8 cellular contexts compared by ENCODE assay signal in genomic region chr3:100400424-100400781, GRCh38. TPM values are rescaled to one million over a fixed set of nuclear protein-coding genes. Genes with fewer than 3 reads are reported as not detected.
DNase-seq lines count a peak whose midpoint lies in the region; ATAC-seq and TF ChIP-seq lines count a peak whose summit lies in the region.

No MANE protein-coding gene starts in this region.

- 2% methylated on average over 14 of the region's 22 CpGs for WGBS in mammary epithelial cell (ENCODE audit: low coverage, missing lambda C conversion rate)

- dilution Hi-C loops in mammary epithelial cell (cut with HindIII; ENCODE audit: low sequenced_read_pairs) = no loop called here

- DNase-seq in NOMO-1 treated with DMSO at 0.1 percent for 48 hours (lab: John Stamatoyannopoulos, UW; ENCODE audit: unreplicated experiment) = peak; percentile 18
- DNase-seq in NOMO-1 treated with dmso at 0.1 percent for 144 hours (lab: John Stamatoyannopoulos, UW; ENCODE audit: unreplicated experiment) = no peak
- peak; percentile 11 for DNase-seq in T follicular helper cell (ENCODE audit: low read depth)
- peak; percentile 26 for DNase-seq in mammary epithelial cell
- DNase-seq in left lobe of liver (ENCODE audit: low spot score) = no peak
- DNase-seq in stimulated activated CD8-positive, alpha-beta memory T cell treated with anti-CD3 and anti-CD28 coated beads, Interleukin-12 subunit alpha, Interleukin-12 subunit beta, amount 100 ng/mL, for 4 hours (ENCODE audit: low read depth) = peak; percentile 4
- DNase-seq in retina = no peak

- no peaks in the 10 kb centered on the region for H3K9me3 ChIP-seq in mammary epithelial cell (replicated peaks; ENCODE audit: insufficient read depth, low read length)

- no peaks in the 10 kb centered on the region for H3K36me3 ChIP-seq in mammary epithelial cell (ENCODE audit: insufficient read depth, low read length)

- in situ Hi-C loops in mammary epithelial cell (cut with MboI; ENCODE audit: low sequenced_read_pairs in 2 of 2) = no loop called here

- peaks cover 80% of the 10 kb centered on the region for H3K79me2 ChIP-seq in mammary epithelial cell (ENCODE audit: insufficient read depth, low read length)

- ATAC-seq in HG03064 (IDR thresholded peaks at IDR 0.05; ENCODE audit: low read depth, unreplicated experiment) (peak; percentile 18), left lobe of liver (peak; percentile 4)

- peak overlapping the region; percentile 77 for H3K9ac ChIP-seq in mammary epithelial cell (ENCODE audit: insufficient read depth, low read length)

- intact Hi-C loops in mammary epithelial cell (cut with micrococcal nuclease) = loop anchor here (5.0 kb wide), 3 partner anchors 92 to 583 kb away; partner anchors contain the start of genes CMSS1 and TMEM45A

- peak overlapping the region; percentile 52 to 95 (median 90) for H3K4me3 ChIP-seq in mammary epithelial cell (replicated peaks in 1 of 3; ENCODE audit: insufficient read depth in 1 of 3, low read depth in 2 of 3, low read length in 3 of 3)

- H2AFZ ChIP-seq in mammary epithelial cell (ENCODE audit: low read depth, low read length) = peak overlapping the region; percentile 87

- peaks cover 19% of the 10 kb centered on the region for H3K4me1 ChIP-seq in mammary epithelial cell (ENCODE audit: insufficient read depth, low read length)

- no peaks in the 10 kb centered on the region for H3K27me3 ChIP-seq in mammary epithelial cell (ENCODE audit: insufficient read depth, low read length)

- CTCF ChIA-PET in mammary epithelial cell (lab: Charles Lee; ENCODE audit: low non-redundant PET) = no interaction called here

- no peaks in the 10 kb centered on the region for H4K20me1 ChIP-seq in mammary epithelial cell (ENCODE audit: insufficient read depth, low read length)

- no peak for TF ChIP-seq CTCF in mammary epithelial cell (conservative IDR thresholded peaks at IDR 0.05 in 1 of 2, IDR thresholded peaks at IDR 0.05 in 1 of 2; ENCODE audit: extremely low read depth in 1 of 2, insufficient read depth in 1 of 2, low read depth in 1 of 2, low read length in 2 of 2)

- no TSS peak for BruUV-seq in mammary epithelial cell (replicated peaks; lab: Mats Ljungman, UMichigan)

- peak overlapping the region; percentile 90 for H3K4me2 ChIP-seq in mammary epithelial cell (ENCODE audit: insufficient read depth, low read depth, low read length)

- H3K27ac ChIP-seq in mammary epithelial cell (ENCODE audit: insufficient read depth, low read depth, low read length) = peak overlapping the region; percentile 78

RNA-seq across cellular contexts. Expression of gene TOMM70, which starts 0.5 kb away (rescaled TPM):
- total RNA-seq in mammary epithelial cell = 10 to 100 TPM; 43.5 to 43.7 TPM
- polyA plus RNA-seq in mammary epithelial cell = 22.9 TPM
- polyA minus RNA-seq in mammary epithelial cell = 26.6 TPM
- 27.3 TPM for total RNA-seq in left lobe of liver

RNA-seq across cellular contexts. Expression of gene LNP1, which starts 0.9 kb away (rescaled TPM):
- total RNA-seq in mammary epithelial cell = 1 to 10 TPM; 1.5 to 1.7 TPM
- 1.5 TPM for polyA plus RNA-seq in mammary epithelial cell
- 5.4 TPM for polyA minus RNA-seq in mammary epithelial cell
- total RNA-seq in left lobe of liver = 2.1 TPM

Comparison
In these comparisons a context has a peak if more than half of its experiments do, and no peak if none do; other contexts are left out.
1. DNase-seq: peak in NOMO-1 treated with DMSO at 0.1 percent for 48 hours (single experiment), T follicular helper cell (single experiment), mammary epithelial cell (single experiment) and stimulated activated CD8-positive, alpha-beta memory T cell treated with anti-CD3 and anti-CD28 coated beads, Interleukin-12 subunit alpha, Interleukin-12 subunit beta, amount 100 ng/mL, for 4 hours (single experiment); none in NOMO-1 treated with dmso at 0.1 percent for 144 hours (single experiment), left lobe of liver (single experiment) and retina (single experiment).